Comparison of ENCODE assay signal across 17 cellular contexts in genomic region chr6:152259234-152259633, GRCh38.
"Had no signal": no experiment of that assay in that cellular context is flagged by ENCODE, and none has a peak within 500 bp of the region (broad histone marks: within the 10 kb centered on the region; RNA-seq: fewer than 3 reads in every experiment).

No MANE protein-coding gene starts in this region.

- H3K4me3 Mint-ChIP-seq: central memory CD8-positive, alpha-beta T cell; dendritic cell treated with granulocyte-macrophage colony-stimulating factor and Interleukin-4, amounts not matched to agents 40 ng/mL and 50 ng/mL, for 4 days; mesothelial cell of epicardium had no signal

- DNase-seq: cerebellar nuclear complex; colonic mucosa; cortex of kidney; effector CD8-positive, alpha-beta T cell; foreskin keratinocyte; heart right ventricle; hippocampal formation; left cardiac atrium; left lung; lower lobe of right lung; mesenchymal stem cell; mucosa of descending colon had no signal

- H3K4me1 ChIP-seq: colonic mucosa, foreskin keratinocyte, gastroesophageal sphincter, left lung had no signal

- H3K9me3 ChIP-seq: colonic mucosa, esophagus muscularis mucosa, gastroesophageal sphincter, heart right ventricle, left lung, lower lobe of right lung, mucosa of descending colon had no signal

- H3K27ac Mint-ChIP-seq: dendritic cell treated with granulocyte-macrophage colony-stimulating factor and Interleukin-4, amounts not matched to agents 40 ng/mL and 50 ng/mL, for 4 days; mesothelial cell of epicardium had no signal

- ATAC-seq: foreskin keratinocyte, gastroesophageal sphincter, heart right ventricle, left cardiac atrium, left lung, lower lobe of right lung, mucosa of descending colon had no signal

- H3K27me3 ChIP-seq: colonic mucosa, esophagus muscularis mucosa, foreskin keratinocyte, gastroesophageal sphincter, heart right ventricle, left lung had no signal

- H3K27ac ChIP-seq: colonic mucosa, esophagus muscularis mucosa, foreskin keratinocyte, gastroesophageal sphincter, heart right ventricle, left lung had no signal

- H3K4me1 Mint-ChIP-seq: mesothelial cell of epicardium had no signal

- H3K36me3 ChIP-seq: colonic mucosa had no signal

- H3K27me3 Mint-ChIP-seq: central memory CD8-positive, alpha-beta T cell; dendritic cell treated with granulocyte-macrophage colony-stimulating factor and Interleukin-4, amounts not matched to agents 40 ng/mL and 50 ng/mL, for 4 days had no signal

- H3K9me3 Mint-ChIP-seq: dendritic cell treated with granulocyte-macrophage colony-stimulating factor and Interleukin-4, amounts not matched to agents 40 ng/mL and 50 ng/mL, for 4 days had no signal

- H3K4me3 ChIP-seq: colonic mucosa, esophagus muscularis mucosa, gastroesophageal sphincter, heart right ventricle, left lung, lower lobe of right lung, mucosa of descending colon had no signal
